ENCODE assay signal across 8 cellular contexts in genomic region chr16:54285414-54286066, GRCh38. TPM values are rescaled to one million over a fixed set of nuclear protein-coding genes. Genes with fewer than 3 reads are reported as not detected.
DNase-seq lines count a peak whose midpoint lies in the region; ATAC-seq and TF ChIP-seq lines count a peak whose summit lies in the region.

No MANE protein-coding gene starts in this region.

- no peaks in the 10 kb centered on the region for H3K9me3 Mint-ChIP-seq in chondrocyte (ENCODE audit: low read depth)

- peak overlapping the region; percentile 90 for H3K4me3 ChIP-seq in NB4 (ENCODE audit: low read depth, low read length)
- H3K4me3 ChIP-seq in mesodermal cell (ENCODE audit: extremely low read depth, insufficient read depth, low read length, poor library complexity, severe bottlenecking) = peak overlapping the region; percentile 56

- no peaks in the 10 kb centered on the region for H3K36me3 ChIP-seq in mesodermal cell (ENCODE audit: control insufficient read depth, insufficient read depth, low read length)

- H3K27ac Mint-ChIP-seq in chondrocyte (ENCODE audit: unreplicated experiment) = no peak overlapping the region

- no peak for ATAC-seq in HG02852 (IDR thresholded peaks at IDR 0.05; ENCODE audit: unreplicated experiment)

- peak overlapping the region; percentile 67 for H3K4me3 Mint-ChIP-seq in chondrocyte (ENCODE audit: unreplicated experiment)

- DNase-seq in DMS153 treated with DMSO at 0.1 percent for 48 hours (lab: John Stamatoyannopoulos, UW; ENCODE audit: unreplicated experiment) (peak; percentile 16), NB4 (ENCODE audit: low read depth) (peak; percentile 87), chondrocyte (ENCODE audit: low spot score) (no peak), HUDEP-2 (lab: John Stamatoyannopoulos, UW; ENCODE audit: unreplicated experiment in 76 of 76) (no peak), NAMALWA (ENCODE audit: low spot score) (no peak), OCI-M1 (lab: John Stamatoyannopoulos, UW) (no peak)

- H3K4me1 Mint-ChIP-seq in chondrocyte (ENCODE audit: low read depth) = peaks cover 43% of the 10 kb centered on the region

- peaks cover 1% of the 10 kb centered on the region for H3K36me3 Mint-ChIP-seq in chondrocyte (ENCODE audit: low read depth)

- WGBS in mesodermal cell (ENCODE audit: insufficient coverage in 2 of 2), 2 experiments = 1% methylated on average over 43 to 65 of the region's 74 CpGs

- H3K27ac ChIP-seq in mesodermal cell (ENCODE audit: low read depth, low read length, severe bottlenecking) = no peak overlapping the region

- peak; percentile 25 for TF ChIP-seq POLR2A in NB4 (IDR thresholded peaks at IDR 0.05; ENCODE audit: extremely low read depth, insufficient read length)

- H3K4me1 ChIP-seq in mesodermal cell (ENCODE audit: control insufficient read depth, insufficient read depth, low read length, poor library complexity, severe bottlenecking) = peaks cover 5% of the 10 kb centered on the region

- peaks cover 63% of the 10 kb centered on the region for H3K27me3 Mint-ChIP-seq in chondrocyte (ENCODE audit: low read depth)

- no peak for TF ChIP-seq CTCF in NB4 (IDR thresholded peaks at IDR 0.05; ENCODE audit: low read depth, low read length)
- peak; percentile 20 for TF ChIP-seq CTCF in chondrocyte (IDR thresholded peaks at IDR 0.05)

- no peaks in the 10 kb centered on the region for H3K9me3 ChIP-seq in mesodermal cell (ENCODE audit: control insufficient read depth, low read length)

RNA-seq across cellular contexts. Expression of gene IRX3, which starts 1.0 kb away (rescaled TPM):
- total RNA-seq in chondrocyte = 0.47 to 0.85 TPM (median 0.56 TPM) in 3 replicates
- polyA plus RNA-seq in mesodermal cell (2013, experiment 1 of 2) = 7.9 TPM
- 11.8 TPM for polyA plus RNA-seq in mesodermal cell (2013, experiment 2 of 2)

Comparison
In these comparisons a context has a peak if more than half of its experiments do, and no peak if none do; other contexts are left out.
1. DNase-seq: peak in DMS153 treated with DMSO at 0.1 percent for 48 hours (single experiment) and NB4 (single experiment); none in chondrocyte (single experiment), HUDEP-2 (0 of 76), NAMALWA (single experiment) and OCI-M1 (single experiment).